In the genomic region with DNA sequence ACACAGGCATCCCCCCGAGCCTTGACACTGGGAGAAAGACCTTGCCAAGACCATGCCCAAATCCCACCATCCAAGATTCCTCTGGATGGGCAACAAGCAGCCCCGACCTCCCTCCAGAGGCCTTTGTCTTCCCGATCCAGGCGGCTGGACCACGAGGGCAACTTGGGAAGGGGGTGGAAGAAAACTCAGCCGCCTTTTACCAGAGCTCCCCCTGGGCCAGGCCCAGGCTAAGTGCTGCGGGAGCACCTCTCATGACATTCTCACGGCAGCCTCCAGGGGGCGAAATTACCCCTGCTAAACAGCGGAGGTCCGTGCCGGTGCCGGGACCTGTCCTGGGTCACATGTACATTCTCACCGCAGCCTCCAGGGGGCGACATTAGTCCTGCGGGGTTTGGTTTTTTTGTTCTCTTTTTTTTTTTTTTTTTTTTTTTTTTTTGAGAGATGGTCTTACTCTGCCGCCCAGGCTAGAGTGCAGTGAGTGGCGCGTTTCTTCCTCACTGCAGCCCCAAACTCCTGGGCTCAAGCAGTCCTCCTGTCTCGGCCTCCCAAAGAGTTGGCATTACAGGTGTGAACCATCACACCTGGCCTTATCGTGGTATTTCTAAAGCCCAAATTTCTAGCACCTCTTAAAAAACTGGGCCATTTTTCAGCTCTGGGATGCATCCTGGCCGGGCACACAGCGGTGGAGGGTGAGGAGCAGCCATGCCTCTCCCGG, we compare ENCODE assay signal across 8 cellular contexts. TPM values are rescaled to one million over a fixed set of nuclear protein-coding genes. Genes with fewer than 3 reads are reported as not detected.
A peak's percentile ranks its signal among the peaks of the same experiment; 100 is the strongest.
DNase-seq lines count a peak whose midpoint lies in the region; ATAC-seq and TF ChIP-seq lines count a peak whose summit lies in the region.

No MANE protein-coding gene starts in this region.

- peak overlapping the region in 1 of 2 donors; percentile 8 for H3K27ac ChIP-seq in right atrium auricular region

- no peaks in the 10 kb centered on the region for H3K9me3 ChIP-seq in right atrium auricular region

- DNase-seq in NCI-H146 (lab: John Stamatoyannopoulos, UW) = peak; percentile 92
- DNase-seq in T-helper 1 cell = peak; percentile 88 to 96 (median 91)
- peak; percentile 85 for DNase-seq in amniotic epithelial cell (ENCODE audit: low read depth)
- peak; percentile 94 for DNase-seq in right atrium auricular region (ENCODE audit: low spot score)
- DNase-seq in retina = peak; percentile 92

- peaks cover 22% of the 10 kb centered on the region for H3K36me3 ChIP-seq in right atrium auricular region

- H3K4me1 ChIP-seq in right atrium auricular region = peaks cover 0 to 26% of the 10 kb centered on the region in 2 donors

- ATAC-seq in HG02840 (IDR thresholded peaks at IDR 0.05; ENCODE audit: low FRiP score, unreplicated experiment) (peak; percentile 88), GM21367 (IDR thresholded peaks at IDR 0.05; ENCODE audit: unreplicated experiment) (no peak)

- peak; percentile 97 for TF ChIP-seq CTCF in GM12873 (IDR thresholded peaks at IDR 0.05; ENCODE audit: insufficient read depth, low read depth, low read length, missing control alignments)
- peak; percentile 94 to 99 for TF ChIP-seq CTCF in right atrium auricular region (IDR thresholded peaks at IDR 0.05)

- no peaks in the 10 kb centered on the region for H3K27me3 ChIP-seq in right atrium auricular region

- H3K4me3 ChIP-seq in right atrium auricular region = no peak overlapping the region

RNA-seq across cellular contexts. Expression of a gene that starts 2.1 kb away (rescaled TPM):
- not detected for total RNA-seq in right atrium auricular region

RNA-seq across cellular contexts. Expression of a gene that starts 24.5 kb away (rescaled TPM):
- 10 to 100 TPM; 41.5 to 55.9 TPM for total RNA-seq in right atrium auricular region

RNA-seq across cellular contexts. Expression of a gene that starts 34.9 kb away (rescaled TPM):
- total RNA-seq in right atrium auricular region = 100 to 1,000 TPM; 107 to 214 TPM

RNA-seq across cellular contexts. Expression of a gene that starts 45.8 kb away (rescaled TPM):
- 10 to 100 TPM; 16.4 to 20.6 TPM for total RNA-seq in right atrium auricular region

RNA-seq across cellular contexts. Expression of a gene that starts 47.0 kb away (rescaled TPM):
- not detected for total RNA-seq in right atrium auricular region
